ENCODE assay signal across 14 cellular contexts in genomic region chr3:64104006-64104405, GRCh38.
"Had no signal": no experiment of that assay in that cellular context is flagged by ENCODE, and none has a peak within 500 bp of the region (broad histone marks: within the 10 kb centered on the region; RNA-seq: fewer than 3 reads in every experiment).

No MANE protein-coding gene starts in this region.

- ATAC-seq: activated CD8-positive, alpha-beta memory T cell treated with anti-CD3 and anti-CD28 coated beads, Interleukin-2, amount 10 ng/mL, durations not matched to agents 7 days and 5 days; right cardiac atrium; stimulated activated naive CD8-positive, alpha-beta T cell treated with anti-CD3 and anti-CD28 coated beads, Interleukin-15, amount 100 ng/mL, for 72 hours; upper lobe of right lung had no signal

- H3K4me1 ChIP-seq: prostate gland, upper lobe of right lung had no signal

- H3K27ac ChIP-seq: left ventricle myocardium inferior, prostate gland, skin epidermis, upper lobe of right lung, VCaP had no signal

- H3K36me3 ChIP-seq: prostate gland had no signal

- H3K4me3 ChIP-seq: left ventricle myocardium inferior, prostate gland, skin epidermis, upper lobe of right lung had no signal

- DNase-seq: activated CD4-positive, alpha-beta memory T cell treated with anti-CD3 and anti-CD28 coated beads for 36 hours; activated CD8-positive, alpha-beta memory T cell treated with anti-CD3 and anti-CD28 coated beads, Interleukin-2, amount 10 ng/mL, durations not matched to agents 7 days and 5 days; activated gamma-delta T cell; activated naive CD8-positive, alpha-beta T cell treated with anti-CD3 and anti-CD28 coated beads for 36 hours; activated T-cell treated with anti-CD3 and anti-CD28 coated beads, Interleukin-2, amount 50 U/mL, for 48 hours; aorta; hippocampal formation; left ventricle myocardium inferior; right cardiac atrium; stimulated activated naive CD8-positive, alpha-beta T cell treated with anti-CD3 and anti-CD28 coated beads, Interleukin-15, amount 100 ng/mL, for 72 hours; upper lobe of right lung had no signal

- H3K9me3 ChIP-seq: left ventricle myocardium inferior, prostate gland, upper lobe of right lung had no signal

- H3K27me3 ChIP-seq: upper lobe of right lung had no signal
